In genomic region chr1:19038096-19038495, GRCh38 we compare ENCODE assay signal across 22 cellular contexts.
"Had no signal": no experiment of that assay in that cellular context is flagged by ENCODE, and none has a peak within 500 bp of the region (broad histone marks: within the 10 kb centered on the region; RNA-seq: fewer than 3 reads in every experiment).

No MANE protein-coding gene starts in this region.

- H3K27ac Mint-ChIP-seq: activated naive CD4-positive, alpha-beta T cell treated with anti-CD3 and anti-CD28 coated beads for 36 hours; activated T-helper 2 cell treated with anti-CD3 and anti-CD28 coated beads, Interferon-gamma antibody, Interleukin-2, Interleukin-4, amounts not matched to agents 10 μg/mL and 5 μg/mL and 100 μg/mL, durations not matched to agents 14 hours and 24 hours and 36 hours; immature natural killer cell; nephron progenitor cell; stimulated activated naive B cell treated with anti-CD40 and anti-IgM and Interleukin-4, amounts not matched to agents 10 μg/mL and 1 μg/mL and 100 μg/mL, for 72 hours; type B pancreatic cell had no signal

- H3K4me3 ChIP-seq: testis had no signal

- DNase-seq: activated CD4-positive, alpha-beta T cell treated with anti-CD3 and anti-CD28 coated beads for 1 hour; activated CD4-positive, alpha-beta T cell treated with anti-CD3 and anti-CD28 coated beads, Interleukin-2, amount 50 U/mL, for 1 hour; activated naive CD4-positive, alpha-beta T cell treated with anti-CD3 and anti-CD28 coated beads for 36 hours; activated T-cell treated with anti-CD3 and anti-CD28 coated beads, Interleukin-2, amount 50 U/mL, for 1 hour; amygdala; cortex of kidney; immature natural killer cell; kidney glomerular epithelial cell; left ventricle myocardium superior; midbrain; nephron progenitor cell; nucleus accumbens; small intestine; stimulated activated CD4-positive, alpha-beta T cell treated with anti-CD3 and anti-CD28 coated beads, Interleukin-15, amount 100 ng/mL, for 24 hours; stimulated activated CD8-positive, alpha-beta memory T cell treated with anti-CD3 and anti-CD28 coated beads, Interleukin-4, amount 100 ng/mL, for 48 hours; stimulated activated naive B cell treated with anti-CD40 and anti-IgM and Interleukin-4, amounts not matched to agents 10 μg/mL and 1 μg/mL and 100 μg/mL, for 72 hours; T-helper 1 cell; testis; WERI-Rb-1 had no signal

- H3K4me3 Mint-ChIP-seq: activated naive CD4-positive, alpha-beta T cell treated with anti-CD3 and anti-CD28 coated beads for 36 hours; immature natural killer cell; nephron progenitor cell; stimulated activated naive B cell treated with anti-CD40 and anti-IgM and Interleukin-4, amounts not matched to agents 10 μg/mL and 1 μg/mL and 100 μg/mL, for 72 hours; type B pancreatic cell had no signal

- H3K9me3 Mint-ChIP-seq: activated naive CD4-positive, alpha-beta T cell treated with anti-CD3 and anti-CD28 coated beads for 36 hours; activated T-helper 2 cell treated with anti-CD3 and anti-CD28 coated beads, Interferon-gamma antibody, Interleukin-2, Interleukin-4, amounts not matched to agents 10 μg/mL and 5 μg/mL and 100 μg/mL, durations not matched to agents 14 hours and 24 hours and 36 hours; immature natural killer cell; nephron progenitor cell; stimulated activated naive B cell treated with anti-CD40 and anti-IgM and Interleukin-4, amounts not matched to agents 10 μg/mL and 1 μg/mL and 100 μg/mL, for 72 hours; type B pancreatic cell had no signal

- ATAC-seq: left ventricle myocardium superior; sciatic nerve; stimulated activated naive B cell treated with anti-CD40 and anti-IgM and Interleukin-4, amounts not matched to agents 10 μg/mL and 1 μg/mL and 100 μg/mL, for 72 hours had no signal

- H3K27ac ChIP-seq: testis, WERI-Rb-1 had no signal

- H3K27me3 ChIP-seq: testis had no signal

- H3K4me1 Mint-ChIP-seq: immature natural killer cell had no signal

- H3K36me3 Mint-ChIP-seq: immature natural killer cell; stimulated activated naive B cell treated with anti-CD40 and anti-IgM and Interleukin-4, amounts not matched to agents 10 μg/mL and 1 μg/mL and 100 μg/mL, for 72 hours; type B pancreatic cell had no signal

- H3K36me3 ChIP-seq: WERI-Rb-1 had no signal

- H3K9me3 ChIP-seq: testis had no signal
